In genomic region chr11:21988477-21988876, GRCh38 we compare ENCODE assay signal across 14 cellular contexts.
DNase-seq lines count a peak whose midpoint lies in the region; ATAC-seq and TF ChIP-seq lines count a peak whose summit lies in the region.
"Had no signal": no experiment of that assay in that cellular context is flagged by ENCODE, and none has a peak within 500 bp of the region (broad histone marks: within the 10 kb centered on the region; RNA-seq: fewer than 3 reads in every experiment).

No MANE protein-coding gene starts in this region.

- TF ChIP-seq CTCF in brain (conservative IDR thresholded peaks at IDR 0.05): peak; percentile 42 to 49
- TF ChIP-seq CTCF in GM10266 (IDR thresholded peaks at IDR 0.05; ENCODE audit: control insufficient read depth, insufficient read depth, low read depth, missing control alignments): no peak

- H3K27ac Mint-ChIP-seq in brain: no peak overlapping the region

- H3K4me3 Mint-ChIP-seq in brain: no peak overlapping the region

- peaks cover 5% of the 10 kb centered on the region for H3K4me1 Mint-ChIP-seq in brain

- ATAC-seq in GM21576 (IDR thresholded peaks at IDR 0.05; ENCODE audit: unreplicated experiment): no peak
- ATAC-seq: gastroesophageal sphincter, left lung had no signal

- DNase-seq in NCI-H510A treated with DMSO at 0.1 percent for 48 hours (lab: John Stamatoyannopoulos, UW) (peak; percentile 11), NCI-H510A (lab: John Stamatoyannopoulos, UW) (no peak), NCI-H1694 (lab: John Stamatoyannopoulos, UW) (peak; percentile 31), retina (peak; percentile 19), GM10266 (ENCODE audit: extremely low spot score) (no peak)
- no peak for DNase-seq in activated effector memory CD4-positive, alpha-beta T cell treated with Interleukin-2 at 50 U/mL for 16 hours
- DNase-seq: EL; left lung; NCI-H2029 treated with DMSO at 0.1 percent for 48 hours; stimulated activated CD4-positive, alpha-beta T cell treated with anti-CD3 and anti-CD28 coated beads, Interleukin-15, amount 100 ng/mL, for 24 hours; upper lobe of left lung had no signal

- no peaks in the 10 kb centered on the region for H3K36me3 Mint-ChIP-seq in brain

- H3K9me3 Mint-ChIP-seq in brain: no peaks in the 10 kb centered on the region

- H3K27me3 Mint-ChIP-seq in brain: peaks cover 4% of the 10 kb centered on the region

Comparison
In these comparisons a context has a peak if more than half of its experiments do, and no peak if none do; other contexts are left out.
1. DNase-seq: peak in NCI-H510A treated with DMSO at 0.1 percent for 48 hours (single experiment), NCI-H1694 (single experiment) and retina (single experiment); none in NCI-H510A (single experiment), activated effector memory CD4-positive, alpha-beta T cell treated with Interleukin-2 at 50 U/mL for 16 hours (single experiment) and GM10266 (single experiment).